8 cellular contexts compared by ENCODE assay signal in genomic region chr1:174874337-174875053, GRCh38.
DNase-seq lines count a peak whose midpoint lies in the region; ATAC-seq lines count a peak whose summit lies in the region.

No MANE protein-coding gene starts in this region.

- H3K36me3 ChIP-seq in BLaER1 treated with 17β-estradiol and CSF1 and Interleukin-3, amounts not matched to agents 10 nM and 100 nM, result peaks cover 0 to 14% (median under 1%) of the 10 kb centered on the region in 11 experiments; a peak in 3 of 22 replicates

- ATAC-seq in GM18861 (IDR thresholded peaks at IDR 0.05; ENCODE audit: unreplicated experiment) (peak; percentile 46), HG03175 (IDR thresholded peaks at IDR 0.05; ENCODE audit: unreplicated experiment) (peak; percentile 61), naive B cell (ENCODE audit: low read depth in 2 of 2) (peak; percentile 58 to 62)
- ATAC-seq in activated T-helper 17 cell treated with anti-CD3 and anti-CD28 coated beads, Interleukin-2, amount 50 U/mL, for 72 hours (replicated peaks), result peak; percentile 45

- peak overlapping the region in 9 of 11 experiments; percentile 16 to 59 (median 43); a peak in 14 of 22 replicates for H3K9ac ChIP-seq in BLaER1 treated with 17β-estradiol and CSF1 and Interleukin-3, amounts not matched to agents 10 nM and 100 nM

- peaks cover 0 to 6% (median 1%) of the 10 kb centered on the region in 11 experiments; a peak in 10 of 22 replicates for H3K9me3 ChIP-seq in BLaER1 treated with 17β-estradiol and CSF1 and Interleukin-3, amounts not matched to agents 10 nM and 100 nM (replicated peaks in 1 of 11)

- H3K27ac ChIP-seq in BLaER1 treated with 17β-estradiol and CSF1 and Interleukin-3, amounts not matched to agents 10 nM and 100 nM, result peak overlapping the region in 4 of 11 experiments; percentile 8 to 59 (median 29); a peak in 6 of 22 replicates

- H3K27ac Mint-ChIP-seq in activated T-helper 17 cell treated with anti-CD3 and anti-CD28 coated beads, Interleukin-2, amount 50 U/mL, for 72 hours, result peak overlapping the region; percentile 10
- peak overlapping the region; percentile 59 to 85 (median 75) for H3K27ac Mint-ChIP-seq in naive B cell

- peak overlapping the region; percentile 67 for H3K4me3 Mint-ChIP-seq in activated T-helper 17 cell treated with anti-CD3 and anti-CD28 coated beads, Interleukin-2, amount 50 U/mL, for 72 hours
- peak overlapping the region; percentile 75 to 91 (median 87) for H3K4me3 Mint-ChIP-seq in naive B cell

- no peaks in the 10 kb centered on the region for H3K27me3 Mint-ChIP-seq in activated T-helper 17 cell treated with anti-CD3 and anti-CD28 coated beads, Interleukin-2, amount 50 U/mL, for 72 hours
- no peaks in the 10 kb centered on the region for H3K27me3 Mint-ChIP-seq in naive B cell

- H4K20me1 ChIP-seq in BLaER1 treated with 17β-estradiol and CSF1 and Interleukin-3, amounts not matched to agents 10 nM and 100 nM, result no peaks in the 10 kb centered on the region

- H3K36me3 Mint-ChIP-seq in activated T-helper 17 cell treated with anti-CD3 and anti-CD28 coated beads, Interleukin-2, amount 50 U/mL, for 72 hours (ENCODE audit: low read depth), result no peaks in the 10 kb centered on the region
- peaks cover 3 to 4% of the 10 kb centered on the region in 2 donors for H3K36me3 Mint-ChIP-seq in naive B cell

- peaks cover 19 to 57% (median 38%) of the 10 kb centered on the region in 10 experiments for H3K4me1 ChIP-seq in BLaER1 treated with 17β-estradiol and CSF1 and Interleukin-3, amounts not matched to agents 10 nM and 100 nM

- no peaks in the 10 kb centered on the region for H3K9me3 Mint-ChIP-seq in activated T-helper 17 cell treated with anti-CD3 and anti-CD28 coated beads, Interleukin-2, amount 50 U/mL, for 72 hours
- H3K9me3 Mint-ChIP-seq in naive B cell, result peaks cover 0 to 1% (median 0%) of the 10 kb centered on the region in 7 donors

- H3K27me3 ChIP-seq in BLaER1 treated with 17β-estradiol and CSF1 and Interleukin-3, amounts not matched to agents 10 nM and 100 nM, result no peaks in the 10 kb centered on the region

- peaks cover 14% of the 10 kb centered on the region for H3K4me1 Mint-ChIP-seq in activated T-helper 17 cell treated with anti-CD3 and anti-CD28 coated beads, Interleukin-2, amount 50 U/mL, for 72 hours
- H3K4me1 Mint-ChIP-seq in naive B cell, result peaks cover 34 to 56% (median 50%) of the 10 kb centered on the region in 3 donors

- peak overlapping the region in 9 of 10 experiments; percentile 32 to 57 (median 44); a peak in 15 of 20 replicates for H3K4me3 ChIP-seq in BLaER1 treated with 17β-estradiol and CSF1 and Interleukin-3, amounts not matched to agents 10 nM and 100 nM

- DNase-seq in naive B cell, result peak; percentile 9
- no peak for DNase-seq in HuH-7 (ENCODE audit: low spot score)
- no peak for DNase-seq in NCI-H187 treated with DMSO at 0.1 percent for 48 hours (lab: John Stamatoyannopoulos, UW)
- DNase-seq in NCI-H524 (lab: John Stamatoyannopoulos, UW), result no peak

- peak overlapping the region; percentile 62 to 91 (median 86) for H3K4me2 ChIP-seq in BLaER1 treated with 17β-estradiol and CSF1 and Interleukin-3, amounts not matched to agents 10 nM and 100 nM
